9 cellular contexts compared by ENCODE assay signal in genomic region chr6:169213814-169214520, GRCh38. TPM values are rescaled to one million over a fixed set of nuclear protein-coding genes. Genes with fewer than 3 reads are reported as not detected.
DNase-seq lines count a peak whose midpoint lies in the region; ATAC-seq and TF ChIP-seq lines count a peak whose summit lies in the region.
"Had no signal": no experiment of that assay in that cellular context is flagged by ENCODE, and none has a peak within 500 bp of the region (broad histone marks: within the 10 kb centered on the region; RNA-seq: fewer than 3 reads in every experiment).

No MANE protein-coding gene starts in this region.

- H3K27me3 ChIP-seq in CD4-positive, CD25-positive, alpha-beta regulatory T cell (ENCODE audit: control insufficient read depth, insufficient read depth, low read length): no peaks in the 10 kb centered on the region
- no peaks in the 10 kb centered on the region for H3K27me3 ChIP-seq in RWPE2 (ENCODE audit: insufficient read depth, poor library complexity, severe bottlenecking)
- H3K27me3 ChIP-seq in right atrium auricular region: no peaks in the 10 kb centered on the region

- DNase-seq in CD4-positive, CD25-positive, alpha-beta regulatory T cell: peak in 1 of 3 donors; percentile 1
- DNase-seq in RWPE2 (ENCODE audit: low spot score) (no peak), right atrium auricular region (ENCODE audit: low spot score) (no peak), retina (peak; percentile 22), foreskin melanocyte (no peak), AG08396 (ENCODE audit: low spot score) (no peak)
- DNase-seq: endodermal cell had no signal

- no peaks in the 10 kb centered on the region for H3K36me3 Mint-ChIP-seq in CD4-positive, CD25-positive, alpha-beta regulatory T cell

- no peaks in the 10 kb centered on the region for H3K27me3 Mint-ChIP-seq in CD4-positive, CD25-positive, alpha-beta regulatory T cell

- no peaks in the 10 kb centered on the region for H3K9me3 ChIP-seq in CD4-positive, CD25-positive, alpha-beta regulatory T cell (ENCODE audit: control insufficient read depth in 2 of 2, low read length in 2 of 2)
- H3K9me3 ChIP-seq in RWPE2 (ENCODE audit: severe bottlenecking) (no peaks in the 10 kb centered on the region), right atrium auricular region (no peaks in the 10 kb centered on the region)

- peak overlapping the region in 2 of 3 donors; percentile 52 to 55 for H3K27ac Mint-ChIP-seq in CD4-positive, CD25-positive, alpha-beta regulatory T cell
- H3K27ac Mint-ChIP-seq: endodermal cell had no signal

- H3K4me3 Mint-ChIP-seq in CD4-positive, CD25-positive, alpha-beta regulatory T cell: peak overlapping the region in 3 of 4 donors; percentile 8 to 36 (median 28)

- ATAC-seq in CD4-positive, CD25-positive, alpha-beta regulatory T cell (ENCODE audit: low read depth in 2 of 2): no peak
- ATAC-seq in RWPE2 (ENCODE audit: low read depth) (no peak), GM21825 (IDR thresholded peaks at IDR 0.05; ENCODE audit: unreplicated experiment) (no peak), GM21526 (IDR thresholded peaks at IDR 0.05; ENCODE audit: low FRiP score, unreplicated experiment) (no peak)

- no peak overlapping the region for H3K4me3 ChIP-seq in CD4-positive, CD25-positive, alpha-beta regulatory T cell (ENCODE audit: low read depth, low read length)
- H3K4me3 ChIP-seq in RWPE2 (ENCODE audit: severe bottlenecking) (no peak overlapping the region), right atrium auricular region (peak overlapping the region in 1 of 2 donors; percentile 36)

- peaks cover 3 to 21% (median 17%) of the 10 kb centered on the region in 4 donors for H3K4me1 Mint-ChIP-seq in CD4-positive, CD25-positive, alpha-beta regulatory T cell
- H3K4me1 Mint-ChIP-seq: endodermal cell had no signal

- TF ChIP-seq CTCF in RWPE2 (IDR thresholded peaks at IDR 0.05; ENCODE audit: poor library complexity, severe bottlenecking): no peak
- no peak for TF ChIP-seq CTCF in right atrium auricular region (IDR thresholded peaks at IDR 0.05)

- H3K9me3 Mint-ChIP-seq in CD4-positive, CD25-positive, alpha-beta regulatory T cell: peaks cover 0 to 8% (median 2%) of the 10 kb centered on the region in 7 donors
- H3K9me3 Mint-ChIP-seq: endodermal cell had no signal

- H3K4me1 ChIP-seq in CD4-positive, CD25-positive, alpha-beta regulatory T cell (ENCODE audit: control insufficient read depth, insufficient read depth, low read length, poor library complexity, severe bottlenecking): peaks cover 3% of the 10 kb centered on the region
- peaks cover 17% of the 10 kb centered on the region for H3K4me1 ChIP-seq in RWPE2 (ENCODE audit: insufficient read depth, poor library complexity, severe bottlenecking)
- peaks cover 0 to 15% of the 10 kb centered on the region in 2 donors for H3K4me1 ChIP-seq in right atrium auricular region

- H3K36me3 ChIP-seq in CD4-positive, CD25-positive, alpha-beta regulatory T cell (ENCODE audit: control insufficient read depth, insufficient read depth, low read length): no peaks in the 10 kb centered on the region
- H3K36me3 ChIP-seq in RWPE2 (ENCODE audit: low read depth) (no peaks in the 10 kb centered on the region), right atrium auricular region (peaks cover 15% of the 10 kb centered on the region)

- H3K27ac ChIP-seq in CD4-positive, CD25-positive, alpha-beta regulatory T cell (ENCODE audit: insufficient read depth, low read length, poor library complexity, severe bottlenecking): no peak overlapping the region
- peak overlapping the region; percentile 38 for H3K27ac ChIP-seq in RWPE2 (ENCODE audit: poor library complexity, severe bottlenecking)
- peak overlapping the region; percentile 90 to 92 for H3K27ac ChIP-seq in right atrium auricular region

RNA-seq across cellular contexts. Expression of gene THBS2, which starts 39.7 kb away (rescaled TPM):
- total RNA-seq in CD4-positive, CD25-positive, alpha-beta regulatory T cell: not detected
- polyA plus RNA-seq in CD4-positive, CD25-positive, alpha-beta regulatory T cell: under 1 TPM in 1 of 4 donors, not detected in 3; 0.02 TPM
- 10 to 100 TPM; 16.2 to 24.5 TPM for total RNA-seq in right atrium auricular region

Comparison
In these comparisons a context has a peak if more than half of its experiments do, and no peak if none do; other contexts are left out.
1. RNA of gene THBS2, which starts 39.7 kb away (total RNA-seq): 16.2 to 24.5 TPM in right atrium auricular region; not detected in CD4-positive, CD25-positive, alpha-beta regulatory T cell (single experiment); every median in the first group is over 10 times any median in the second.